1 cellular context compared by ENCODE assay signal in the genomic region with DNA sequence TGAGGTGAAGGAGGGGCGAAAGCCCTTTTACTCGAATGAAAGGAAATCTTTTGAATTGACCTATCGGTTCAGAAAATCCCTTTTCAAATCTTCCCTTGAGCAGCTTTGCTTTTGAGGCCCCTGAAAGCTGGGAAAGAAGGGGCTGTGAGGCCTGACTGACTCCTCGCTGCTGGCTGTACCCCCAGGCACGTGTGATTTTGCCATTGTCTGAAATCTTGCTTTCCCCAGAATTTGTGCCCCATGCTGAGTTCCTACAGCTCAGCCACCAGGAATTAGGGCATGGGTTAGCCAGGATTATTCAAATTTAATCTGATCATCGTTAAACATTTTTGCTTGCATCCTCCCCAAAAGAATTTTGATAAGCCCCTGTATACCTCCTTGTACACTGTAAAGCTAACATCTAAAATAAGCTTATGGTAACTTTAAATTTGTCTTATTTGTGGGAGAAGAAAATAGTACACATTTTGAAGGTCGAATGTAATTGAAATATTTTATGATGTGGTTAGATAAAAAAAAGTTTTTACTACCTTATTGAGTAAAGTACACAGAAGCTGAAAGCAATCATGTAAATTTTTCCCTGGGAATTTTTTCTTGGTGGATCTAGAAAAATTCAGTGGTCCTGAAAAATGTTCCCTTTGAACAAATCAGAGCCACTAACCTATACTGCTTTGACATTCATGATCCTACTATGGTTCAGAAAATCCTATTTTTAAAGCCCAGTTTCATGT.
TF ChIP-seq lines count a peak whose summit lies in the region.

No MANE protein-coding gene starts in this region.

TF ChIP-seq in HepG2, 621 proteins besides CTCF, POLR2A, EP300 and RAD21:
- TF ChIP-seq ZNF556 (CRISPR knock-in tag; IDR thresholded peaks at IDR 0.05; ENCODE audit: borderline replicate concordance) (no peak), FOXA3 (CRISPR knock-in tag; IDR thresholded peaks at IDR 0.05) (no peak), ZNF296 (CRISPR knock-in tag; conservative IDR thresholded peaks at IDR 0.05) (no peak), EZH2 (conservative IDR thresholded peaks at IDR 0.05; ENCODE audit: low read depth, low read length) (no peak), ZNF557 (CRISPR knock-in tag; IDR thresholded peaks at IDR 0.05) (no peak)
- TF ChIP-seq, protein P1, sequence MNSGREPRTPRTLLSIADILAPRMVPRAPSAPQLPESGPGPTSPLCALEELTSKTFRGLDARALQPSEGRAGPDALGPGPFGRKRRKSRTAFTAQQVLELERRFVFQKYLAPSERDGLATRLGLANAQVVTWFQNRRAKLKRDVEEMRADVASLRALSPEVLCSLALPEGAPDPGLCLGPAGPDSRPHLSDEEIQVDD (CRISPR knock-in tag; IDR thresholded peaks at IDR 0.05; ENCODE audit: borderline replicate concordance) = no peak
- TF ChIP-seq, protein P2, sequence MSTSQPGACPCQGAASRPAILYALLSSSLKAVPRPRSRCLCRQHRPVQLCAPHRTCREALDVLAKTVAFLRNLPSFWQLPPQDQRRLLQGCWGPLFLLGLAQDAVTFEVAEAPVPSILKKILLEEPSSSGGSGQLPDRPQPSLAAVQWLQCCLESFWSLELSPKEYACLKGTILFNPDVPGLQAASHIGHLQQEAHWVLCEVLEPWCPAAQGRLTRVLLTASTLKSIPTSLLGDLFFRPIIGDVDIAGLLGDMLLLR (CRISPR knock-in tag; IDR thresholded peaks at IDR 0.05) = no peak
- TF ChIP-seq, protein P3, sequence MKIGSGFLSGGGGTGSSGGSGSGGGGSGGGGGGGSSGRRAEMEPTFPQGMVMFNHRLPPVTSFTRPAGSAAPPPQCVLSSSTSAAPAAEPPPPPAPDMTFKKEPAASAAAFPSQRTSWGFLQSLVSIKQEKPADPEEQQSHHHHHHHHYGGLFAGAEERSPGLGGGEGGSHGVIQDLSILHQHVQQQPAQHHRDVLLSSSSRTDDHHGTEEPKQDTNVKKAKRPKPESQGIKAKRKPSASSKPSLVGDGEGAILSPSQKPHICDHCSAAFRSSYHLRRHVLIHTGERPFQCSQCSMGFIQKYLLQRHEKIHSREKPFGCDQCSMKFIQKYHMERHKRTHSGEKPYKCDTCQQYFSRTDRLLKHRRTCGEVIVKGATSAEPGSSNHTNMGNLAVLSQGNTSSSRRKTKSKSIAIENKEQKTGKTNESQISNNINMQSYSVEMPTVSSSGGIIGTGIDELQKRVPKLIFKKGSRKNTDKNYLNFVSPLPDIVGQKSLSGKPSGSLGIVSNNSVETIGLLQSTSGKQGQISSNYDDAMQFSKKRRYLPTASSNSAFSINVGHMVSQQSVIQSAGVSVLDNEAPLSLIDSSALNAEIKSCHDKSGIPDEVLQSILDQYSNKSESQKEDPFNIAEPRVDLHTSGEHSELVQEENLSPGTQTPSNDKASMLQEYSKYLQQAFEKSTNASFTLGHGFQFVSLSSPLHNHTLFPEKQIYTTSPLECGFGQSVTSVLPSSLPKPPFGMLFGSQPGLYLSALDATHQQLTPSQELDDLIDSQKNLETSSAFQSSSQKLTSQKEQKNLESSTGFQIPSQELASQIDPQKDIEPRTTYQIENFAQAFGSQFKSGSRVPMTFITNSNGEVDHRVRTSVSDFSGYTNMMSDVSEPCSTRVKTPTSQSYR (CRISPR knock-in tag; IDR thresholded peaks at IDR 0.05; ENCODE audit: borderline replicate concordance) = no peak
